Comparison of ENCODE assay signal across 29 cellular contexts in the genomic region with DNA sequence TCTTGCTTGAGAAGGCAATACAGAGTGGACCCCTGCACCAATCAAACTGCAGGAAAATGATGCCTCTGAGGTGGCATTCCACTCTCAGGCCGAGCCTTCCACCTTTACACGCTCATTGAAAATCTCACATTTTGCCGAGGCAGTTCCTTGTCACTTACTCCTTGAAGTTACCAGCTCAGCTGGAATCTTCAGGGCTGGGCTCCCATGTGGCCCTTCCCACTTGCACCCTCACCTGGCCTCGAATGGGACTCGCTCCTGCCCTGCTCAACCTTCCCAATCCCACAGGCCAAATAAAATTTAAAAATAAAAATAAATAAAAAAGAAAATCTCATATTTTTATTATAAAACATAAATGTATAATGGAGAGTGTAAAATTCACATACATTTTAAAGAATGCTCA.
"Had no signal": no experiment of that assay in that cellular context is flagged by ENCODE, and none has a peak within 500 bp of the region (broad histone marks: within the 10 kb centered on the region; RNA-seq: fewer than 3 reads in every experiment).

No MANE protein-coding gene starts in this region.

- H3K27me3 ChIP-seq: brain microvascular endothelial cell, dorsolateral prefrontal cortex, esophagus muscularis mucosa, gastroesophageal sphincter, heart right ventricle had no signal

- H3K4me3 ChIP-seq: coronary artery, dorsolateral prefrontal cortex, esophagus muscularis mucosa, gastroesophageal sphincter, heart right ventricle had no signal

- FAIRE-seq: astrocyte, bronchial epithelial cell had no signal

- H3K4me3 Mint-ChIP-seq: activated CD8-positive, alpha-beta T cell treated with anti-CD3 and anti-CD28 coated beads for 36 hours; activated naive CD8-positive, alpha-beta T cell; activated T-cell treated with anti-CD3 and anti-CD28 coated beads, Interleukin-2, amount 50 U/mL, for 4 hours; activated T-helper 17 cell treated with anti-CD3 and anti-CD28 coated beads, Interleukin-2, amount 50 U/mL, for 72 hours; central memory CD8-positive, alpha-beta T cell; dendritic cell treated with granulocyte-macrophage colony-stimulating factor and Interleukin-4, amounts not matched to agents 40 ng/mL and 50 ng/mL, for 4 days had no signal

- ATAC-seq: activated CD8-positive, alpha-beta T cell treated with anti-CD3 and anti-CD28 coated beads for 36 hours; activated T-cell treated with anti-CD3 and anti-CD28 coated beads, Interleukin-2, amount 50 U/mL, for 4 hours; activated T-helper 17 cell treated with anti-CD3 and anti-CD28 coated beads, Interleukin-2, amount 50 U/mL, for 72 hours; gastroesophageal sphincter; heart right ventricle had no signal

- H3K36me3 ChIP-seq: brain microvascular endothelial cell, esophagus muscularis mucosa, gastroesophageal sphincter, heart right ventricle had no signal

- H3K27ac ChIP-seq: brain microvascular endothelial cell, coronary artery, dorsolateral prefrontal cortex, esophagus muscularis mucosa, gastroesophageal sphincter, heart right ventricle had no signal

- H3K9me3 ChIP-seq: esophagus muscularis mucosa, gastroesophageal sphincter had no signal

- H3K4me1 Mint-ChIP-seq: activated T-helper 17 cell treated with anti-CD3 and anti-CD28 coated beads, Interleukin-2, amount 50 U/mL, for 72 hours; central memory CD8-positive, alpha-beta T cell had no signal

- H3K27me3 Mint-ChIP-seq: activated CD8-positive, alpha-beta T cell treated with anti-CD3 and anti-CD28 coated beads for 36 hours; activated naive CD8-positive, alpha-beta T cell; activated T-helper 17 cell treated with anti-CD3 and anti-CD28 coated beads, Interleukin-2, amount 50 U/mL, for 72 hours; central memory CD8-positive, alpha-beta T cell; dendritic cell treated with granulocyte-macrophage colony-stimulating factor and Interleukin-4, amounts not matched to agents 40 ng/mL and 50 ng/mL, for 4 days had no signal

- DNase-seq: activated CD4-positive, alpha-beta T cell treated with anti-CD3 and anti-CD28 coated beads for 1 hour; activated CD4-positive, alpha-beta T cell treated with anti-CD3 and anti-CD28 coated beads for 48 hours; activated CD4-positive, alpha-beta T cell treated with anti-CD3 and anti-CD28 coated beads, Interleukin-2, amount 50 U/mL, for 1 hour; activated CD4-positive, alpha-beta T cell treated with anti-CD3 and anti-CD28 coated beads, Interleukin-2, amount 50 U/mL, for 48 hours; activated CD8-positive, alpha-beta memory T cell treated with anti-CD3 and anti-CD28 coated beads for 24 hours; activated CD8-positive, alpha-beta T cell treated with anti-CD3 and anti-CD28 coated beads for 36 hours; activated effector memory CD4-positive, alpha-beta T cell treated with Interleukin-2 at 50 U/mL for 16 hours; activated gamma-delta T cell treated with Interleukin-2 at 50 U/mL for 16 hours; activated naive CD4-positive, alpha-beta T cell treated with anti-CD3 and anti-CD28 coated beads, Interleukin-2, amount 50 U/mL, for 16 hours; activated naive CD4-positive, alpha-beta T cell treated with Interleukin-2 at 50 U/mL for 16 hours; activated T-cell treated with anti-CD3 and anti-CD28 coated beads, Interleukin-2, amount 50 U/mL, for 4 hours; amniotic stem cell; anterior cingulate cortex; brain microvascular endothelial cell; dorsolateral prefrontal cortex; effector memory CD4-positive, alpha-beta T cell; erythroblast; foreskin melanocyte; heart right ventricle; T-helper 2 cell had no signal

- H3K27ac Mint-ChIP-seq: activated CD8-positive, alpha-beta T cell treated with anti-CD3 and anti-CD28 coated beads for 36 hours; activated naive CD8-positive, alpha-beta T cell; activated T-helper 17 cell treated with anti-CD3 and anti-CD28 coated beads, Interleukin-2, amount 50 U/mL, for 72 hours; dendritic cell treated with granulocyte-macrophage colony-stimulating factor and Interleukin-4, amounts not matched to agents 40 ng/mL and 50 ng/mL, for 4 days had no signal

- H3K4me1 ChIP-seq: esophagus muscularis mucosa, gastroesophageal sphincter, heart right ventricle had no signal

- H3K36me3 Mint-ChIP-seq: activated naive CD8-positive, alpha-beta T cell had no signal
